ENCODE assay signal across 1 cellular context in genomic region chr1:212290608-212291007, GRCh38.
A peak's percentile ranks its signal among the peaks of the same experiment; 100 is the strongest.
TF ChIP-seq lines count a peak whose summit lies in the region.

No MANE protein-coding gene starts in this region.

TF ChIP-seq in HEK293, 187 proteins besides CTCF, POLR2A, EP300 and RAD21 (continued from another document):
- TF ChIP-seq ZBTB49 (tag by site-specific recombination; IDR thresholded peaks at IDR 0.05; ENCODE audit: low read depth), result no peak
- TF ChIP-seq ZNF549 (tag by site-specific recombination; IDR thresholded peaks at IDR 0.05), result no peak
- TF ChIP-seq ZNF24 (tag by site-specific recombination; IDR thresholded peaks at IDR 0.05), result peak; percentile 91
- no peak for TF ChIP-seq RBAK (tag by site-specific recombination; IDR thresholded peaks at IDR 0.05)
- TF ChIP-seq ZFP69B (tag by site-specific recombination; IDR thresholded peaks at IDR 0.05), result 0 out of 2 replicates have a peak, but pooled peaks have one; percentile 23
- TF ChIP-seq ZNF19 (tag by site-specific recombination; IDR thresholded peaks at IDR 0.05; ENCODE audit: low read depth), result no peak
- TF ChIP-seq ZNF223 (tag by site-specific recombination; IDR thresholded peaks at IDR 0.05), result no peak
- no peak for TF ChIP-seq TRIM28 (IDR thresholded peaks at IDR 0.05; ENCODE audit: borderline replicate concordance, low read length)
- TF ChIP-seq ZNF791 (tag by site-specific recombination; IDR thresholded peaks at IDR 0.05), result no peak
- TF ChIP-seq YY2 (tag by site-specific recombination; IDR thresholded peaks at IDR 0.05), result no peak
- TF ChIP-seq KLF1 (tag by site-specific recombination; IDR thresholded peaks at IDR 0.05), result no peak
- TF ChIP-seq ZNF362 (tag by site-specific recombination; IDR thresholded peaks at IDR 0.05), result no peak
- no peak for TF ChIP-seq HOXA7 (CRISPR knock-in tag; IDR thresholded peaks at IDR 0.05; ENCODE audit: borderline replicate concordance)
- TF ChIP-seq ZNF518A (tag by site-specific recombination; conservative IDR thresholded peaks at IDR 0.05; ENCODE audit: low read depth), result no peak
- no peak for TF ChIP-seq ZSCAN5A (tag by site-specific recombination; IDR thresholded peaks at IDR 0.05)
- TF ChIP-seq ZNF623 (tag by site-specific recombination; IDR thresholded peaks at IDR 0.05), result no peak
- no peak for TF ChIP-seq ZNF704 (tag by site-specific recombination; IDR thresholded peaks at IDR 0.05)
- TF ChIP-seq KLF7 (tag by site-specific recombination; IDR thresholded peaks at IDR 0.05; ENCODE audit: borderline replicate concordance), result no peak
- no peak; the same call in 1 of the 2 replicates for TF ChIP-seq ZNF639 (tag by site-specific recombination; IDR thresholded peaks at IDR 0.05)
